23 cellular contexts compared by ENCODE assay signal in genomic region chr21:15390049-15390448, GRCh38.
DNase-seq lines count a peak whose midpoint lies in the region; FAIRE-seq and TF ChIP-seq lines count a peak whose summit lies in the region.
"Had no signal": no experiment of that assay in that cellular context is flagged by ENCODE, and none has a peak within 500 bp of the region (broad histone marks: within the 10 kb centered on the region; RNA-seq: fewer than 3 reads in every experiment).

No MANE protein-coding gene starts in this region.

- BruUV-seq in MCF 10A (replicated peaks; lab: Mats Ljungman, UMichigan) = no TSS peak

- dilution Hi-C loops in keratinocyte (cut with MboI; ENCODE audit: extremely low pct_ligation_motif_present, low sequenced_read_pairs) = no loop called here

- FAIRE-seq in bronchial epithelial cell (lab: Jason Lieb, UNC) (no peak), keratinocyte (lab: Jason Lieb, UNC) (no peak)
- FAIRE-seq: A204.1, D721Med, GM12878, H54 had no signal

- H3K4me1 ChIP-seq in breast epithelium = no peaks in the 10 kb centered on the region
- peaks cover 9% of the 10 kb centered on the region for H3K4me1 ChIP-seq in keratinocyte (ENCODE audit: control insufficient read depth, extremely low read depth, insufficient read depth, low read length)
- H3K4me1 ChIP-seq: BLaER1, HAP-1 had no signal

- no peaks in the 10 kb centered on the region for H3K9me1 ChIP-seq in keratinocyte (ENCODE audit: control insufficient read depth, extremely low read depth, insufficient read depth, low read length)

- no peaks in the 10 kb centered on the region for H3K27me3 Mint-ChIP-seq in MCF 10A (ENCODE audit: insufficient read depth, unreplicated experiment)
- H3K27me3 Mint-ChIP-seq: CD4-positive, CD25-positive, alpha-beta regulatory T cell had no signal

- no peaks in the 10 kb centered on the region for H3K4me1 Mint-ChIP-seq in MCF 10A (ENCODE audit: insufficient read depth, unreplicated experiment)
- H3K4me1 Mint-ChIP-seq: B cell; CD4-positive, CD25-positive, alpha-beta regulatory T cell had no signal

- no peak overlapping the region for H3K4me3 Mint-ChIP-seq in MCF 10A (ENCODE audit: unreplicated experiment)
- H3K4me3 Mint-ChIP-seq: B cell; CD4-positive, CD25-positive, alpha-beta regulatory T cell; CD8-positive, alpha-beta T cell; HFFc6 had no signal

- CTCF ChIA-PET in MCF 10A (lab: Yijun Ruan, JAX) = no interaction called here

- H3K36me3 ChIP-seq in breast epithelium (no peaks in the 10 kb centered on the region), bronchial epithelial cell (ENCODE audit: control insufficient read depth, insufficient read depth, low read length) (no peaks in the 10 kb centered on the region), keratinocyte (ENCODE audit: control insufficient read depth in 2 of 2, extremely low read depth in 1 of 2, insufficient read depth in 2 of 2, low read length in 2 of 2) (no peaks in the 10 kb centered on the region)
- H3K36me3 ChIP-seq: BLaER1, HAP-1 had no signal

- H3K27me3 ChIP-seq in breast epithelium (no peaks in the 10 kb centered on the region), bronchial epithelial cell (ENCODE audit: control insufficient read depth, insufficient read depth, low read length) (no peaks in the 10 kb centered on the region), keratinocyte (ENCODE audit: control insufficient read depth, extremely low read depth, insufficient read depth, low read length) (no peaks in the 10 kb centered on the region)
- H3K27me3 ChIP-seq: BLaER1 had no signal

- peak overlapping the region; percentile 32 for H3K4me2 ChIP-seq in keratinocyte (ENCODE audit: control insufficient read depth, extremely low read depth, insufficient read depth, low read depth, low read length)
- H3K4me2 ChIP-seq: BLaER1 had no signal

- TF ChIP-seq POLR2A in breast epithelium (IDR thresholded peaks at IDR 0.05) = no peak

- H3K9me3 ChIP-seq in breast epithelium (peaks cover 0 to 8% of the 10 kb centered on the region in 2 donors), keratinocyte (ENCODE audit: control insufficient read depth, low read depth, low read length) (no peaks in the 10 kb centered on the region)
- H3K9me3 ChIP-seq: HAP-1 had no signal

- H3K9ac ChIP-seq in keratinocyte (ENCODE audit: control insufficient read depth, extremely low read depth, insufficient read depth, low read length) = no peak overlapping the region
- H3K9ac ChIP-seq: BLaER1 had no signal

- H2AFZ ChIP-seq in keratinocyte (ENCODE audit: control insufficient read depth, low read length) = no peak overlapping the region

- no peaks in the 10 kb centered on the region for H4K20me1 ChIP-seq in keratinocyte (ENCODE audit: control insufficient read depth, extremely low read depth, insufficient read depth, low read length)
- H4K20me1 ChIP-seq: BLaER1 had no signal

- DNase-seq in MCF 10A (ENCODE audit: unreplicated experiment) = peak; percentile 35
- DNase-seq in breast epithelium (ENCODE audit: low spot score in 2 of 2) = no peak
- DNase-seq in bronchial epithelial cell (ENCODE audit: low read depth) = peak; percentile 86
- no peak for DNase-seq in keratinocyte (ENCODE audit: low read depth, low spot score)
- no peak for DNase-seq in COLO668 (lab: John Stamatoyannopoulos, UW; ENCODE audit: unreplicated experiment)
- no peak for DNase-seq in amniotic stem cell (lab: John Stamatoyannopoulos, UW)
- DNase-seq: CD4-positive, CD25-positive, alpha-beta regulatory T cell; CD8-positive, alpha-beta T cell; DMS 273 treated with DMSO at 0.1 percent for 48 hours; DMS79; EL; GDM1; GOT3; HFFc6 had no signal

- H3K4me3 ChIP-seq in breast epithelium = no peak overlapping the region
- H3K4me3 ChIP-seq in bronchial epithelial cell (ENCODE audit: low read depth, low read length) = no peak overlapping the region
- no peak overlapping the region for H3K4me3 ChIP-seq in keratinocyte (ENCODE audit: control insufficient read depth in 2 of 3, extremely low read depth in 1 of 3, insufficient read depth in 2 of 3, low read depth in 1 of 3, low read length in 3 of 3)
- H3K4me3 ChIP-seq: BLaER1, GM12878, HAP-1 had no signal

- H3K27ac ChIP-seq in breast epithelium = no peak overlapping the region
- no peak overlapping the region for H3K27ac ChIP-seq in keratinocyte (ENCODE audit: control insufficient read depth, insufficient read depth, low read length)
- H3K27ac ChIP-seq: 22Rv1, BLaER1, C4-2B had no signal

- intact Hi-C loops in MCF 10A (cut with micrococcal nuclease) = no loop called here
- intact Hi-C loops in breast epithelium (cut with DNase I; ENCODE audit: low total_unique reads) = no loop called here

- H3K9me3 Mint-ChIP-seq in MCF 10A (ENCODE audit: unreplicated experiment) = no peaks in the 10 kb centered on the region
- H3K9me3 Mint-ChIP-seq: CD8-positive, alpha-beta T cell; HFFc6 had no signal

- TF ChIP-seq CTCF in MCF 10A (IDR thresholded peaks at IDR 0.05; ENCODE audit: unreplicated experiment) (no peak), breast epithelium (IDR thresholded peaks at IDR 0.05) (no peak), bronchial epithelial cell (IDR thresholded peaks at IDR 0.05; ENCODE audit: insufficient read depth, low read length, severe bottlenecking) (no peak), keratinocyte (optimal IDR thresholded peaks at IDR 0.05 in 1 of 3, IDR thresholded peaks at IDR 0.05 in 1 of 3, conservative IDR thresholded peaks at IDR 0.05 in 1 of 3; ENCODE audit: extremely low read depth in 1 of 3, insufficient read depth in 2 of 3, low read length in 3 of 3) (no peak)

- H3K27ac Mint-ChIP-seq in MCF 10A (ENCODE audit: low read depth, unreplicated experiment) = no peak overlapping the region
- H3K27ac Mint-ChIP-seq: B cell; CD4-positive, CD25-positive, alpha-beta regulatory T cell; CD8-positive, alpha-beta T cell; HFFc6 had no signal

- POLR2A ChIA-PET in MCF 10A (lab: Yijun Ruan, JAX) = interaction anchor here (0.8 to 1.7 kb wide), 2 partner anchors 10 to 97 kb away, joined by 3 to 5 read pairs; no protein-coding TSS in a partner anchor

- no peaks in the 10 kb centered on the region for H3K79me2 ChIP-seq in keratinocyte (ENCODE audit: control insufficient read depth, insufficient read depth, low read length)

- no peaks in the 10 kb centered on the region for H3K36me3 Mint-ChIP-seq in MCF 10A (ENCODE audit: insufficient read depth, unreplicated experiment)
- H3K36me3 Mint-ChIP-seq: CD4-positive, CD25-positive, alpha-beta regulatory T cell; CD8-positive, alpha-beta T cell had no signal

Comparison
In these comparisons a context has a peak if more than half of its experiments do, and no peak if none do; other contexts are left out.
1. DNase-seq: peak in MCF 10A (single experiment) and bronchial epithelial cell (single experiment); none in breast epithelium (0 of 2), keratinocyte (single experiment), COLO668 (single experiment) and amniotic stem cell (single experiment).